In the genomic region with DNA sequence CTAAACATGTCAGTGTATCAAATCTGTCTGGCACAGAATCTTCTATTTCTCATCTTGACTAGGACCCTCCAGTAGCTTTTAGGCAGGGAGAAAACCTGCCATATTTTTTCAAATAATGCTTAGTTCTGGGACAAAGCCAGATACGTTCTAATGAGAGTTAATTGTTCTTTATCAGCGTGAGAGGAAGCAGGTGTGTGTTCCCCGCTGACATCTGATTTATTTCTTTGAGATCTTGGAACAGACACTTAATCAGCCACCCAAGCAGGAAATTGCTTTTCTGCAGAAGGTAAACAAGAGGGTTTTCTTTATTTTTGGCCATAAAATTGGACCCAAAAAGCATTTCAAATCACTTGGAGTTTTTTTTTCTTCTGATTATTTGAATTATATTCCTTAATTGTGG, we compare ENCODE assay signal across 19 cellular contexts. TPM values are rescaled to one million over a fixed set of nuclear protein-coding genes. Genes with fewer than 3 reads are reported as not detected.
DNase-seq lines count a peak whose midpoint lies in the region; ATAC-seq and TF ChIP-seq lines count a peak whose summit lies in the region.
"Had no signal": no experiment of that assay in that cellular context is flagged by ENCODE, and none has a peak within 500 bp of the region (broad histone marks: within the 10 kb centered on the region; RNA-seq: fewer than 3 reads in every experiment).

No MANE protein-coding gene starts in this region.

- TF ChIP-seq CTCF in HEK293 (tag by site-specific recombination; IDR thresholded peaks at IDR 0.05): no peak

- H3K27ac ChIP-seq in HEK293 (ENCODE audit: extremely low read depth, low read depth, low read length): no peak overlapping the region
- H3K27ac ChIP-seq: breast epithelium, C4-2B, upper lobe of left lung had no signal

- CTCF ChIA-PET in HEK293 (lab: Yijun Ruan, JAX): no interaction called here

- ATAC-seq in GM19023 (IDR thresholded peaks at IDR 0.05; ENCODE audit: unreplicated experiment): no peak
- ATAC-seq in HG02759 (IDR thresholded peaks at IDR 0.05; ENCODE audit: unreplicated experiment): no peak
- ATAC-seq: activated naive CD4-positive, alpha-beta T cell treated with anti-CD3 and anti-CD28 coated beads, Interleukin-2, amount 50 U/mL, for 72 hours; sciatic nerve had no signal

- no peak overlapping the region for H3K4me3 ChIP-seq in HEK293 (ENCODE audit: low read depth, low read length)
- H3K4me3 ChIP-seq: breast epithelium, upper lobe of left lung had no signal

- H3K36me3 ChIP-seq in HEK293 (ENCODE audit: control insufficient read depth in 2 of 2, insufficient read depth in 1 of 2, low read length in 2 of 2): no peaks in the 10 kb centered on the region
- H3K36me3 ChIP-seq: breast epithelium, upper lobe of left lung had no signal

- peaks cover 4% of the 10 kb centered on the region; the same call in 1 of the 2 replicates for H3K4me1 ChIP-seq in HEK293 (ENCODE audit: control insufficient read depth, insufficient read depth, low read length)
- H3K4me1 ChIP-seq: breast epithelium had no signal

- DNase-seq in NCI-H1417 treated with DMSO at 0.1 percent for 48 hours (lab: John Stamatoyannopoulos, UW): peak; percentile 96
- DNase-seq in NCI-H524 (lab: John Stamatoyannopoulos, UW): peak; percentile 77 to 83
- DNase-seq in dermis blood vessel endothelial cell: peak; percentile 93
- no peak for DNase-seq in activated T-cell treated with anti-CD3 and anti-CD28 coated beads, Interleukin-2, amount 50 U/mL, for 48 hours
- DNase-seq in activated naive CD4-positive, alpha-beta T cell (lab: John Stamatoyannopoulos, UW): no peak
- DNase-seq: activated CD4-positive, CD25-positive, alpha-beta regulatory T cell treated with anti-CD3 and anti-CD28 coated beads, Interleukin-2, amount 50 U/mL, for 72 hours; activated CD8-positive, alpha-beta memory T cell treated with anti-CD3 and anti-CD28 coated beads, Interleukin-2, amount 50 U/mL, for 48 hours; effector CD8-positive, alpha-beta T cell; mesenchymal stem cell; MM.1S; stimulated activated CD4-positive, alpha-beta T cell treated with anti-CD3 and anti-CD28 coated beads, Interleukin-4, amount 100 ng/mL, for 24 hours; upper lobe of left lung had no signal

- no peaks in the 10 kb centered on the region for H3K9me3 ChIP-seq in HEK293 (ENCODE audit: control insufficient read depth, insufficient read depth, low read depth, low read length)
- H3K9me3 ChIP-seq: breast epithelium, upper lobe of left lung had no signal

- POLR2A ChIA-PET in HEK293 (lab: Yijun Ruan, JAX): no interaction called here

TF ChIP-seq in HEK293, 187 proteins besides CTCF, POLR2A, EP300 and RAD21:
- no peak for TF ChIP-seq ZNF473 (tag by site-specific recombination; IDR thresholded peaks at IDR 0.05)
- 0 out of 2 replicates have a peak, but pooled peaks have one; percentile 32 for TF ChIP-seq ZNF335 (tag by site-specific recombination; conservative IDR thresholded peaks at IDR 0.05)
- TF ChIP-seq ZNF223 (tag by site-specific recombination; IDR thresholded peaks at IDR 0.05): no peak
- no peak for TF ChIP-seq ZNF398 (tag by site-specific recombination; IDR thresholded peaks at IDR 0.05)
- TF ChIP-seq ZNF175 (tag by site-specific recombination; IDR thresholded peaks at IDR 0.05): no peak
- no peak for TF ChIP-seq KLF7 (tag by site-specific recombination; IDR thresholded peaks at IDR 0.05; ENCODE audit: borderline replicate concordance)
- no peak for TF ChIP-seq ZBTB1 (tag by site-specific recombination; IDR thresholded peaks at IDR 0.05)
- TF ChIP-seq ZNF138 (tag by site-specific recombination; IDR thresholded peaks at IDR 0.05; ENCODE audit: borderline replicate concordance): no peak
- no peak for TF ChIP-seq ZNF670 (tag by site-specific recombination; IDR thresholded peaks at IDR 0.05; ENCODE audit: low read depth)
- TF ChIP-seq OSR2 (tag by site-specific recombination; IDR thresholded peaks at IDR 0.05): peak; percentile 34; the same call in 1 of the 2 replicates
- TF ChIP-seq ZNF701 (tag by site-specific recombination; IDR thresholded peaks at IDR 0.05): no peak
- TF ChIP-seq SETDB1 (IDR thresholded peaks at IDR 0.05; ENCODE audit: insufficient read length, low read length): no peak
- TF ChIP-seq PATZ1 (tag by site-specific recombination; IDR thresholded peaks at IDR 0.05): no peak
- TF ChIP-seq ZNF639 (tag by site-specific recombination; IDR thresholded peaks at IDR 0.05): no peak
- no peak for TF ChIP-seq FEZF1 (tag by site-specific recombination; IDR thresholded peaks at IDR 0.05)
- peak; percentile 44 for TF ChIP-seq GLIS1 (tag by site-specific recombination; IDR thresholded peaks at IDR 0.05)

RNA-seq across cellular contexts. Expression of gene GOLGA5, which starts 54.8 kb away (rescaled TPM):
- total RNA-seq in dermis blood vessel endothelial cell: 35.1 and 36.7 TPM in 2 replicates

Comparison
In these comparisons a context has a peak if more than half of its experiments do, and no peak if none do; other contexts are left out.
1. DNase-seq: peak in NCI-H1417 treated with DMSO at 0.1 percent for 48 hours (single experiment), NCI-H524 (2 of 2) and dermis blood vessel endothelial cell (single experiment); none in activated T-cell treated with anti-CD3 and anti-CD28 coated beads, Interleukin-2, amount 50 U/mL, for 48 hours (0 of 2) and activated naive CD4-positive, alpha-beta T cell (0 of 4).